Comparison of ENCODE assay signal across 35 cellular contexts in the genomic region with DNA sequence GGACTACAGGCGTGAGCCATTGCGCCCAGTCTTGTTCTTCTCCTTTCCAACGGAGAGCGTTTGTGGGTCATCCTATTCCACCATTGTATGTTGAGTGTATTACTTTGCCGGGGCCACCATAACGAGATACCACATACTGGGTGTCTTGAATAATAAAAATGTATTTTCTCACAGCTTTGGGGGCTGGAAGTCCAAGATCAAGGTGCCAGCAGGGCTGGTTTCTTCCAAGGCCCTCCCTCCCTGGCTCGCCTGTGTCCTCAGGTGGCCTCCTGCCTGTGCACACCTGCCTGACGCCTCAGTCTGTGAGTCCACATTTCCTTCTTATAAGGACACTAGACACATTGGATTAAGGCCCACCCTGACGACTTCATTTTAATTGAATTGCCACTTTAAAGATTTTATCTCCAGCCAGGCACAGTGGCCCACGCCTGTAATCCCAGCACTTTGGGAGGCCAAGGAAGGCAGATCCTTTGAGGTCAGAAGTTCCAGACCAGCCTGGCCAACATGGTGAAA.
"Had no signal": no experiment of that assay in that cellular context is flagged by ENCODE, and none has a peak within 500 bp of the region (broad histone marks: within the 10 kb centered on the region; RNA-seq: fewer than 3 reads in every experiment).

No MANE protein-coding gene starts in this region.

- H3K4me1 Mint-ChIP-seq: activated CD4-positive, alpha-beta T cell treated with anti-CD3 and anti-CD28 coated beads, Interleukin-2, amount 10 ng/mL, durations not matched to agents 24 days and 14 days; activated T-helper 17 cell treated with anti-CD3 and anti-CD28 coated beads, Interleukin-2, amount 50 U/mL, for 72 hours had no signal

- DNase-seq: activated CD4-positive, alpha-beta T cell treated with anti-CD3 and anti-CD28 coated beads, Interleukin-2, amount 10 ng/mL, durations not matched to agents 24 days and 14 days; activated CD4-positive, alpha-beta T cell treated with anti-CD3 and anti-CD28 coated beads, Interleukin-2, amount 50 U/mL, for 4 hours; activated CD8-positive, alpha-beta T cell treated with anti-CD3 and anti-CD28 coated beads for 36 hours; activated effector memory CD4-positive, alpha-beta T cell treated with anti-CD3 and anti-CD28 coated beads, Interleukin-2, amount 50 U/mL, for 16 hours; activated naive CD4-positive, alpha-beta T cell; activated naive CD4-positive, alpha-beta T cell treated with anti-CD3 and anti-CD28 coated beads, Interleukin-2, amount 50 U/mL, for 16 hours; activated naive CD8-positive, alpha-beta T cell treated with anti-CD3 and anti-CD28 coated beads for 36 hours; activated T-cell treated with anti-CD3 and anti-CD28 coated beads, Interleukin-2, amount 50 U/mL, for 1 hour; activated T-cell treated with anti-CD3 and anti-CD28 coated beads, Interleukin-2, amount 50 U/mL, for 72 hours; amniotic stem cell; aorta; brain microvascular endothelial cell; central memory CD4-positive, alpha-beta T cell; Karpas-422; KBM-7; NCI-H1105; NCI-H1417 treated with DMSO at 0.1 percent for 48 hours; NCI-H187 treated with DMSO at 0.1 percent for 48 hours; NCI-H2081; NCI-H2171 treated with DMSO at 0.1 percent for 48 hours; NCI-H2227 treated with DMSO at 0.1 percent for 48 hours; NCI-H446; NCI-H510A treated with DMSO at 0.1 percent for 48 hours; NCI-H526 treated with DMSO at 0.1 percent for 48 hours; NCI-H774; PC-3; Peyer's patch; RPMI8226; SHP77 treated with DMSO at 0.1 percent for 48 hours; T-cell; T-helper 2 cell; T-helper 9 cell had no signal

- H3K27ac Mint-ChIP-seq: activated CD8-positive, alpha-beta T cell treated with anti-CD3 and anti-CD28 coated beads for 36 hours; activated naive CD8-positive, alpha-beta T cell treated with anti-CD3 and anti-CD28 coated beads for 36 hours; activated T-cell treated with anti-CD3 and anti-CD28 coated beads, Interleukin-2, amount 50 U/mL, for 72 hours; activated T-helper 17 cell treated with anti-CD3 and anti-CD28 coated beads, Interleukin-2, amount 50 U/mL, for 72 hours; T-cell had no signal

- H3K27me3 ChIP-seq: brain microvascular endothelial cell, Peyer's patch, SJSA1 had no signal

- H3K27me3 Mint-ChIP-seq: activated CD8-positive, alpha-beta T cell treated with anti-CD3 and anti-CD28 coated beads for 36 hours; activated T-helper 17 cell treated with anti-CD3 and anti-CD28 coated beads, Interleukin-2, amount 50 U/mL, for 72 hours had no signal

- H3K4me1 ChIP-seq: SJSA1 had no signal

- ATAC-seq: activated CD8-positive, alpha-beta T cell treated with anti-CD3 and anti-CD28 coated beads for 36 hours; activated T-cell treated with anti-CD3 and anti-CD28 coated beads, Interleukin-2, amount 50 U/mL, for 72 hours; activated T-helper 17 cell treated with anti-CD3 and anti-CD28 coated beads, Interleukin-2, amount 50 U/mL, for 72 hours; PC-3; SK-N-SH treated with all-trans-retinoic acid at 6 μM for 48 hours; T-cell had no signal

- H3K36me3 ChIP-seq: brain microvascular endothelial cell, Peyer's patch, SJSA1 had no signal

- H3K4me3 Mint-ChIP-seq: activated CD4-positive, alpha-beta T cell treated with anti-CD3 and anti-CD28 coated beads, Interleukin-2, amount 10 ng/mL, durations not matched to agents 24 days and 14 days; activated CD8-positive, alpha-beta T cell treated with anti-CD3 and anti-CD28 coated beads for 36 hours; activated naive CD8-positive, alpha-beta T cell treated with anti-CD3 and anti-CD28 coated beads for 36 hours; activated T-cell treated with anti-CD3 and anti-CD28 coated beads, Interleukin-2, amount 50 U/mL, for 72 hours; activated T-helper 17 cell treated with anti-CD3 and anti-CD28 coated beads, Interleukin-2, amount 50 U/mL, for 72 hours; T-cell had no signal

- H3K9me3 ChIP-seq: Peyer's patch, SJSA1 had no signal

- H3K27ac ChIP-seq: brain microvascular endothelial cell, Peyer's patch, SJSA1 had no signal

- H3K9me3 Mint-ChIP-seq: activated CD4-positive, alpha-beta T cell treated with anti-CD3 and anti-CD28 coated beads, Interleukin-2, amount 10 ng/mL, durations not matched to agents 24 days and 14 days; activated CD8-positive, alpha-beta T cell treated with anti-CD3 and anti-CD28 coated beads for 36 hours; activated naive CD8-positive, alpha-beta T cell treated with anti-CD3 and anti-CD28 coated beads for 36 hours; activated T-cell treated with anti-CD3 and anti-CD28 coated beads, Interleukin-2, amount 50 U/mL, for 72 hours; activated T-helper 17 cell treated with anti-CD3 and anti-CD28 coated beads, Interleukin-2, amount 50 U/mL, for 72 hours; T-cell had no signal

- H3K4me3 ChIP-seq: Peyer's patch, SJSA1 had no signal

- H3K36me3 Mint-ChIP-seq: activated naive CD8-positive, alpha-beta T cell treated with anti-CD3 and anti-CD28 coated beads for 36 hours; T-cell had no signal
